14 cellular contexts compared by ENCODE assay signal in genomic region chr16:20884240-20884556, GRCh38. TPM values are rescaled to one million over a fixed set of nuclear protein-coding genes. Genes with fewer than 3 reads are reported as not detected.
A peak's percentile ranks its signal among the peaks of the same experiment; 100 is the strongest.
DNase-seq lines count a peak whose midpoint lies in the region; ATAC-seq, FAIRE-seq and TF ChIP-seq lines count a peak whose summit lies in the region.
"Had no signal": no experiment of that assay in that cellular context is flagged by ENCODE, and none has a peak within 500 bp of the region (broad histone marks: within the 10 kb centered on the region; RNA-seq: fewer than 3 reads in every experiment).

No MANE protein-coding gene starts in this region.

- intact Hi-C loops in kidney (cut with DNase I) = no loop called here

- CTCF ChIA-PET in HEK293 (lab: Yijun Ruan, JAX) = no interaction called here

- no peaks in the 10 kb centered on the region for H3K27me3 ChIP-seq in liver (ENCODE audit: control insufficient read depth in 4 of 4, insufficient read depth in 4 of 4, low read length in 3 of 4)
- H3K27me3 ChIP-seq: spleen had no signal

- POLR2A ChIA-PET in HEK293 (lab: Yijun Ruan, JAX) = no interaction called here

- H3K36me3 ChIP-seq in HEK293 (ENCODE audit: control insufficient read depth in 2 of 2, insufficient read depth in 1 of 2, low read length in 2 of 2) (no peaks in the 10 kb centered on the region), liver (ENCODE audit: control insufficient read depth in 4 of 4, insufficient read depth in 3 of 4, low read depth in 1 of 4, low read length in 3 of 4) (no peaks in the 10 kb centered on the region), kidney (ENCODE audit: control insufficient read depth in 1 of 2, insufficient read depth in 2 of 2, low read length in 2 of 2) (no peaks in the 10 kb centered on the region)
- H3K36me3 ChIP-seq: HAP-1, thoracic aorta had no signal

- 28% methylated on average over 1 of the region's 1 CpG for WGBS in liver

- no peak for FAIRE-seq in kidney (lab: Jason Lieb, UNC)

- no peak overlapping the region for H3K4me3 ChIP-seq in HEK293 (ENCODE audit: low read depth, low read length)
- H3K4me3 ChIP-seq in liver (ENCODE audit: low read depth in 1 of 3, low read length in 3 of 3) = peak overlapping the region in 1 of 3 donors; percentile 36
- no peak overlapping the region for H3K4me3 ChIP-seq in kidney (ENCODE audit: low read length in 2 of 2)
- H3K4me3 ChIP-seq: HAP-1, lung, spleen, thoracic aorta had no signal

- DNase-seq in AG08395 (ENCODE audit: low spot score) = peak; percentile 48
- peak; percentile 95 for DNase-seq in amniotic epithelial cell (ENCODE audit: low read depth)
- DNase-seq in kidney = no peak
- no peak for DNase-seq in mucosa of gallbladder (ENCODE audit: low spot score)
- DNase-seq in NCI-H146 (lab: John Stamatoyannopoulos, UW) = no peak
- DNase-seq: NCI-H2227 treated with DMSO at 0.1 percent for 48 hours, spleen had no signal

- no peak for ATAC-seq in GM18861 (IDR thresholded peaks at IDR 0.05; ENCODE audit: unreplicated experiment)
- ATAC-seq: SK-N-SH treated with all-trans-retinoic acid at 6 μM for 48 hours had no signal

- H3K9me3 ChIP-seq in HEK293 (ENCODE audit: control insufficient read depth, insufficient read depth, low read depth, low read length) (no peaks in the 10 kb centered on the region), liver (ENCODE audit: control insufficient read depth in 4 of 4, low read length in 3 of 4) (no peaks in the 10 kb centered on the region), kidney (ENCODE audit: control insufficient read depth in 1 of 2, low read length in 2 of 2) (no peaks in the 10 kb centered on the region)
- H3K9me3 ChIP-seq: HAP-1, spleen, thoracic aorta had no signal

- H3K9ac ChIP-seq in liver (ENCODE audit: low read depth in 1 of 2, low read length in 2 of 2) = peak overlapping the region in 1 of 2 donors; percentile 49
- H3K9ac ChIP-seq in kidney (ENCODE audit: low read length in 2 of 2) = no peak overlapping the region

- H3K27ac ChIP-seq in HEK293 (ENCODE audit: extremely low read depth, low read depth, low read length) (no peak overlapping the region), liver (ENCODE audit: low read depth in 1 of 2, low read length in 2 of 2) (peak overlapping the region; percentile 58 to 87), kidney (ENCODE audit: low read depth in 2 of 2, low read length in 2 of 2) (peak overlapping the region in 1 of 2 donors; percentile 45)
- H3K27ac ChIP-seq: spleen, thoracic aorta had no signal

- H3K4me1 ChIP-seq in HEK293 (ENCODE audit: control insufficient read depth, insufficient read depth, low read length) (no peaks in the 10 kb centered on the region), liver (ENCODE audit: control insufficient read depth in 4 of 4, insufficient read depth in 4 of 4, low read length in 3 of 4) (peaks cover 17 to 82% (median 75%) of the 10 kb centered on the region in 4 donors), kidney (ENCODE audit: control insufficient read depth in 1 of 2, insufficient read depth in 1 of 2, low read depth in 1 of 2, low read length in 2 of 2) (peaks cover 12 to 29% of the 10 kb centered on the region in 2 donors)

- TF ChIP-seq CTCF in HEK293 (tag by site-specific recombination; IDR thresholded peaks at IDR 0.05) (no peak), liver (IDR thresholded peaks at IDR 0.05; ENCODE audit: low read depth, low read length, missing input control) (no peak), kidney (IDR thresholded peaks at IDR 0.05; ENCODE audit: borderline replicate concordance, extremely low read depth, insufficient read depth) (no peak)

- TF ChIP-seq RAD21 in liver (IDR thresholded peaks at IDR 0.05) = peak in 1 of 2 donors; percentile 4

TF ChIP-seq in HEK293, 187 proteins besides CTCF, POLR2A, EP300 and RAD21:
- peak; percentile 56; the same call in 1 of the 2 replicates for TF ChIP-seq ZNF449 (tag by site-specific recombination; IDR thresholded peaks at IDR 0.05)
- TF ChIP-seq ZSCAN23 (tag by site-specific recombination; IDR thresholded peaks at IDR 0.05) = no peak
TF ChIP-seq in HEK293: peak in this region for 1.

TF ChIP-seq in liver, 16 proteins besides CTCF, POLR2A, EP300 and RAD21:
- TF ChIP-seq REST (IDR thresholded peaks at IDR 0.05) (no peak), FOXA1 (IDR thresholded peaks at IDR 0.05) (no peak), JUND (IDR thresholded peaks at IDR 0.05) (peak in 1 of 2 donors; percentile 19), HNF4G (IDR thresholded peaks at IDR 0.05) (no peak), YY1 (IDR thresholded peaks at IDR 0.05) (peak; percentile 34), ZBTB33 (IDR thresholded peaks at IDR 0.05) (no peak), MAX (IDR thresholded peaks at IDR 0.05) (no peak), GABPA (IDR thresholded peaks at IDR 0.05 in 1 of 2, conservative IDR thresholded peaks at IDR 0.05 in 1 of 2) (no peak), RXRA (IDR thresholded peaks at IDR 0.05) (peak; percentile 33 to 61), FOXA2 (IDR thresholded peaks at IDR 0.05) (no peak), TAF1 (conservative IDR thresholded peaks at IDR 0.05) (no peak), HNF4A (conservative IDR thresholded peaks at IDR 0.05) (peak; percentile 49 to 69), NR2F2 (IDR thresholded peaks at IDR 0.05) (no peak), EGR1 (IDR thresholded peaks at IDR 0.05; ENCODE audit: low read depth in 2 of 2) (no peak)

RNA-seq across cellular contexts. Expression of gene DCUN1D3, which starts 16.0 kb away (rescaled TPM):
- 10 to 100 TPM in 1 of 2 donors, 1 to 10 TPM in 1; 4.9 to 16.8 TPM for total RNA-seq in liver
- polyA plus RNA-seq in liver = 1 to 10 TPM; 2.7 to 4.6 TPM
- 16.3 TPM for total RNA-seq in kidney
- polyA plus RNA-seq in kidney (ENCODE audit: insufficient read depth, low read depth, low replicate concordance) = 3.5 TPM
- 22.2 TPM for total RNA-seq in mucosa of gallbladder

RNA-seq across cellular contexts. Expression of gene LYRM1, which starts 16.4 kb away (rescaled TPM):
- total RNA-seq in liver (10 to 100 TPM; 33.2 to 49.5 TPM), kidney (31.7 TPM), mucosa of gallbladder (28.6 TPM)
- polyA plus RNA-seq in liver (10 to 100 TPM; 52.0 to 57.3 TPM), kidney (ENCODE audit: insufficient read depth, low read depth, low replicate concordance) (61.5 TPM)

Comparison
In these comparisons a context has a peak if more than half of its experiments do, and no peak if none do; other contexts are left out.
1. DNase-seq: peak in AG08395 (single experiment) and amniotic epithelial cell (single experiment); none in kidney (single experiment), mucosa of gallbladder (single experiment) and NCI-H146 (single experiment).